In genomic region chr15:67396109-67396508, GRCh38 we compare ENCODE assay signal across 27 cellular contexts.
DNase-seq lines count a peak whose midpoint lies in the region; ATAC-seq, FAIRE-seq and TF ChIP-seq lines count a peak whose summit lies in the region.
"Had no signal": no experiment of that assay in that cellular context is flagged by ENCODE, and none has a peak within 500 bp of the region (broad histone marks: within the 10 kb centered on the region; RNA-seq: fewer than 3 reads in every experiment).

No MANE protein-coding gene starts in this region.

- H3K4me1 Mint-ChIP-seq in activated CD4-positive, alpha-beta T cell treated with anti-CD3 and anti-CD28 coated beads, Interleukin-2, amount 10 ng/mL, durations not matched to agents 24 days and 14 days: no peaks in the 10 kb centered on the region
- peaks cover 11% of the 10 kb centered on the region for H3K4me1 Mint-ChIP-seq in endodermal cell
- H3K4me1 Mint-ChIP-seq: activated naive CD8-positive, alpha-beta T cell treated with anti-CD3 and anti-CD28 coated beads, Interleukin-2, amount 50 U/mL, for 24 hours had no signal

- no peak for FAIRE-seq in K562 (lab: Jason Lieb, UNC)
- FAIRE-seq: keratinocyte had no signal

- peaks cover 0 to 19% (median 11%) of the 10 kb centered on the region in 10 experiments; a peak in 16 of 20 replicates for H3K4me1 ChIP-seq in BLaER1 treated with 17β-estradiol and CSF1 and Interleukin-3, amounts not matched to agents 10 nM and 100 nM
- H3K4me1 ChIP-seq in K562 (replicated peaks in 1 of 2; ENCODE audit: control insufficient read depth in 2 of 2, insufficient read depth in 2 of 2, low read length in 2 of 2) (peaks cover 0 to 23% of the 10 kb centered on the region in 2 experiments; a peak in 3 of 5 replicates), endodermal cell (ENCODE audit: control insufficient read depth, insufficient read depth, low read length) (no peaks in the 10 kb centered on the region)
- H3K4me1 ChIP-seq: body of pancreas, foreskin keratinocyte, lower lobe of right lung, prostate gland, SJCRH30 had no signal

- H3K36me3 Mint-ChIP-seq in activated CD4-positive, alpha-beta T cell treated with anti-CD3 and anti-CD28 coated beads, Interleukin-2, amount 10 ng/mL, durations not matched to agents 24 days and 14 days (ENCODE audit: low read depth): no peaks in the 10 kb centered on the region
- no peaks in the 10 kb centered on the region for H3K36me3 Mint-ChIP-seq in endodermal cell (ENCODE audit: low read depth)

- no peaks in the 10 kb centered on the region for H3K27me3 ChIP-seq in BLaER1 treated with 17β-estradiol and CSF1 and Interleukin-3, amounts not matched to agents 10 nM and 100 nM
- H3K27me3 ChIP-seq in HL-60 (ENCODE audit: insufficient read depth, poor library complexity, severe bottlenecking) (no peaks in the 10 kb centered on the region), K562 (ENCODE audit: control insufficient read depth in 2 of 2, insufficient read depth in 2 of 2, low read length in 2 of 2) (no peaks in the 10 kb centered on the region), endodermal cell (ENCODE audit: control insufficient read depth, insufficient read depth, low read length, poor library complexity, severe bottlenecking) (no peaks in the 10 kb centered on the region)
- H3K27me3 ChIP-seq: body of pancreas, foreskin keratinocyte, SJCRH30 had no signal

- peak overlapping the region in 8 of 11 experiments; percentile 4 to 85 (median 54); a peak in 15 of 22 replicates for H3K4me2 ChIP-seq in BLaER1 treated with 17β-estradiol and CSF1 and Interleukin-3, amounts not matched to agents 10 nM and 100 nM
- H3K4me2 ChIP-seq in K562 (ENCODE audit: insufficient read depth, low read length): peak overlapping the region; percentile 17; the same call in 1 of the 2 replicates
- H3K4me2 ChIP-seq: PC-9 had no signal

- no peaks in the 10 kb centered on the region for H4K20me1 ChIP-seq in BLaER1 treated with 17β-estradiol and CSF1 and Interleukin-3, amounts not matched to agents 10 nM and 100 nM
- no peaks in the 10 kb centered on the region for H4K20me1 ChIP-seq in K562 (replicated peaks; ENCODE audit: control insufficient read depth, insufficient read depth, low read length)

- ATAC-seq in K562 (no peak), GM18867 (IDR thresholded peaks at IDR 0.05; ENCODE audit: unreplicated experiment) (no peak)
- ATAC-seq: activated CD4-positive, CD25-positive, alpha-beta regulatory T cell treated with anti-CD3 and anti-CD28 coated beads, Interleukin-2, amount 50 U/mL, for 24 hours; activated CD8-positive, alpha-beta T cell treated with anti-CD3 and anti-CD28 coated beads for 36 hours; activated naive CD8-positive, alpha-beta T cell treated with anti-CD3 and anti-CD28 coated beads, Interleukin-2, amount 50 U/mL, for 24 hours; body of pancreas; foreskin keratinocyte; HCT116 had no signal

- no peak overlapping the region for H3K4me3 Mint-ChIP-seq in activated CD4-positive, alpha-beta T cell treated with anti-CD3 and anti-CD28 coated beads, Interleukin-2, amount 10 ng/mL, durations not matched to agents 24 days and 14 days
- no peak overlapping the region for H3K4me3 Mint-ChIP-seq in endodermal cell
- H3K4me3 Mint-ChIP-seq: activated CD8-positive, alpha-beta T cell treated with anti-CD3 and anti-CD28 coated beads for 36 hours; activated naive CD8-positive, alpha-beta T cell treated with anti-CD3 and anti-CD28 coated beads, Interleukin-2, amount 50 U/mL, for 24 hours; CD4-positive, alpha-beta T cell had no signal

- intact Hi-C loops in K562 (cut with micrococcal nuclease): no loop called here
- intact Hi-C loops in activated CD4-positive, alpha-beta T cell treated with anti-CD3 and anti-CD28 coated beads, Interleukin-2, amount 10 ng/mL, durations not matched to agents 24 days and 14 days (cut with micrococcal nuclease): no loop called here

- POLR2A ChIA-PET in K562 (lab: Yijun Ruan, JAX): interaction anchor here (0.6 to 2.2 kb wide), 3 partner anchors 10 to 28 kb away, joined by 3 to 11 read pairs (median 4); no protein-coding TSS in a partner anchor

- H3K9me3 Mint-ChIP-seq in activated CD4-positive, alpha-beta T cell treated with anti-CD3 and anti-CD28 coated beads, Interleukin-2, amount 10 ng/mL, durations not matched to agents 24 days and 14 days: no peaks in the 10 kb centered on the region
- H3K9me3 Mint-ChIP-seq in endodermal cell: no peaks in the 10 kb centered on the region
- H3K9me3 Mint-ChIP-seq: activated CD8-positive, alpha-beta T cell treated with anti-CD3 and anti-CD28 coated beads for 36 hours; activated naive CD8-positive, alpha-beta T cell treated with anti-CD3 and anti-CD28 coated beads, Interleukin-2, amount 50 U/mL, for 24 hours; CD4-positive, alpha-beta T cell had no signal

- no peak for TF ChIP-seq RAD21 in K562 (CRISPR knock-in tag; conservative IDR thresholded peaks at IDR 0.05 in 1 of 2, IDR thresholded peaks at IDR 0.05 in 1 of 2)

- no peak for TF ChIP-seq CTCF in HL-60 (IDR thresholded peaks at IDR 0.05; ENCODE audit: insufficient read depth, low read length)
- TF ChIP-seq CTCF in K562 (IDR thresholded peaks at IDR 0.05 in 2 of 3, conservative IDR thresholded peaks at IDR 0.05 in 1 of 3; ENCODE audit: insufficient read depth in 2 of 3, low read depth in 1 of 3, low read length in 3 of 3): no peak
- no peak for TF ChIP-seq CTCF in endodermal cell (conservative IDR thresholded peaks at IDR 0.05)

- peaks cover 17% of the 10 kb centered on the region for H3K27me3 Mint-ChIP-seq in activated CD4-positive, alpha-beta T cell treated with anti-CD3 and anti-CD28 coated beads, Interleukin-2, amount 10 ng/mL, durations not matched to agents 24 days and 14 days
- H3K27me3 Mint-ChIP-seq in endodermal cell (ENCODE audit: insufficient read depth): peaks cover 4% of the 10 kb centered on the region
- H3K27me3 Mint-ChIP-seq: activated CD8-positive, alpha-beta T cell treated with anti-CD3 and anti-CD28 coated beads for 36 hours had no signal

- CTCF ChIA-PET in K562 (lab: Yijun Ruan, JAX; ENCODE audit: low intra/inter-chr PET ratio): interaction anchor here (0.7 kb wide), 1 partner anchor 155 kb away, joined by 3 read pairs; no protein-coding TSS in a partner anchor

- H3K27ac Mint-ChIP-seq in activated CD4-positive, alpha-beta T cell treated with anti-CD3 and anti-CD28 coated beads, Interleukin-2, amount 10 ng/mL, durations not matched to agents 24 days and 14 days: no peak overlapping the region
- no peak overlapping the region for H3K27ac Mint-ChIP-seq in endodermal cell
- H3K27ac Mint-ChIP-seq: activated CD8-positive, alpha-beta T cell treated with anti-CD3 and anti-CD28 coated beads for 36 hours; activated naive CD8-positive, alpha-beta T cell treated with anti-CD3 and anti-CD28 coated beads, Interleukin-2, amount 50 U/mL, for 24 hours; CD4-positive, alpha-beta T cell had no signal

- WGBS in K562 (ENCODE audit: insufficient coverage, low coverage, missing lambda C conversion rate): 16% methylated on average over 5 of the region's 5 CpGs
- WGBS in endodermal cell (ENCODE audit: insufficient coverage in 1 of 2, insufficient read length in 1 of 2), 2 experiments: 83 to 86% methylated on average over 3 to 5 of the region's 5 CpGs

- DNase-seq in HL-60 (ENCODE audit: low read depth in 1 of 2, low spot score in 1 of 2) (peak; percentile 25), NOMO-1 treated with dmso at 0.1 percent for 144 hours (lab: John Stamatoyannopoulos, UW; ENCODE audit: unreplicated experiment) (peak; percentile 8), K562 (ENCODE audit: extremely low read depth in 1 of 4, low spot score in 3 of 4) (no peak), endodermal cell (no peak), NK-92 (lab: John Stamatoyannopoulos, UW; ENCODE audit: unreplicated experiment) (no peak)
- DNase-seq in activated CD4-positive, alpha-beta T cell treated with anti-CD3 and anti-CD28 coated beads, Interleukin-2, amount 10 ng/mL, durations not matched to agents 24 days and 14 days: no peak
- DNase-seq: activated CD8-positive, alpha-beta T cell treated with anti-CD3 and anti-CD28 coated beads for 36 hours; activated effector memory CD4-positive, alpha-beta T cell treated with anti-CD3 and anti-CD28 coated beads, Interleukin-2, amount 50 U/mL, for 16 hours; activated naive CD8-positive, alpha-beta T cell treated with anti-CD3 and anti-CD28 coated beads, Interleukin-2, amount 50 U/mL, for 24 hours; activated T-cell treated with anti-CD3 and anti-CD28 coated beads for 4 hours; body of pancreas; CD4-positive, alpha-beta T cell; DMS153; effector CD8-positive, alpha-beta T cell; lower lobe of right lung; NCI-H1105; NCI-H2107; NCI-H526 treated with DMSO at 0.1 percent for 48 hours; PC-9; SJCRH30 had no signal

- no peak for TF ChIP-seq EP300 in K562 (IDR thresholded peaks at IDR 0.05; ENCODE audit: low read length)

- H2AFZ ChIP-seq in K562 (ENCODE audit: low read depth, low read length): peak overlapping the region; percentile 49; the same call in 1 of the 2 replicates
- H2AFZ ChIP-seq: PC-9 had no signal

- no peaks in the 10 kb centered on the region for H3K9me3 ChIP-seq in BLaER1 treated with 17β-estradiol and CSF1 and Interleukin-3, amounts not matched to agents 10 nM and 100 nM (replicated peaks in 1 of 11)
- no peaks in the 10 kb centered on the region for H3K9me3 ChIP-seq in K562 (replicated peaks; ENCODE audit: control insufficient read depth, insufficient read depth, low read depth, low read length)
- no peaks in the 10 kb centered on the region for H3K9me3 ChIP-seq in endodermal cell (ENCODE audit: control insufficient read depth, low read length)
- H3K9me3 ChIP-seq: body of pancreas, lower lobe of right lung, prostate gland, SJCRH30 had no signal

- H3K4me3 ChIP-seq in BLaER1 treated with 17β-estradiol and CSF1 and Interleukin-3, amounts not matched to agents 10 nM and 100 nM: no peak overlapping the region
- H3K4me3 ChIP-seq in HL-60 (replicated peaks; ENCODE audit: insufficient read depth, low read length) (no peak overlapping the region), K562 (no peak overlapping the region), endodermal cell (ENCODE audit: low read length) (no peak overlapping the region)
- H3K4me3 ChIP-seq: body of pancreas, lower lobe of right lung, PC-9, prostate gland, SJCRH30 had no signal

- H3K79me2 ChIP-seq in K562 (ENCODE audit: control insufficient read depth, insufficient read depth, low read length): no peaks in the 10 kb centered on the region

- H3K27ac ChIP-seq in BLaER1 treated with 17β-estradiol and CSF1 and Interleukin-3, amounts not matched to agents 10 nM and 100 nM: no peak overlapping the region
- H3K27ac ChIP-seq in HL-60 (replicated peaks) (no peak overlapping the region), K562 (ENCODE audit: extremely low read depth, low read depth, low read length) (no peak overlapping the region), endodermal cell (ENCODE audit: low read depth, low read length) (no peak overlapping the region)
- H3K27ac ChIP-seq: body of pancreas, foreskin keratinocyte, lower lobe of right lung, PC-9, prostate gland, SJCRH30 had no signal

- H3K36me3 ChIP-seq in BLaER1 treated with 17β-estradiol and CSF1 and Interleukin-3, amounts not matched to agents 10 nM and 100 nM: no peaks in the 10 kb centered on the region
- no peaks in the 10 kb centered on the region for H3K36me3 ChIP-seq in K562 (ENCODE audit: control insufficient read depth, insufficient read depth, low read length)
- no peaks in the 10 kb centered on the region for H3K36me3 ChIP-seq in endodermal cell (ENCODE audit: control insufficient read depth, insufficient read depth, low read length)
- H3K36me3 ChIP-seq: lower lobe of right lung, prostate gland, SJCRH30 had no signal

- BruUV-seq in K562 (replicated peaks; lab: Mats Ljungman, UMichigan): no TSS peak

- H3K9me1 ChIP-seq in K562 (ENCODE audit: control insufficient read depth, insufficient read depth, low read length): no peaks in the 10 kb centered on the region

- no peak overlapping the region for H3K9ac ChIP-seq in BLaER1 treated with 17β-estradiol and CSF1 and Interleukin-3, amounts not matched to agents 10 nM and 100 nM
- H3K9ac ChIP-seq in K562 (ENCODE audit: insufficient read depth in 1 of 2, low read depth in 2 of 2, low read length in 2 of 2) (no peak overlapping the region), endodermal cell (ENCODE audit: extremely low read depth, low read length, poor library complexity, severe bottlenecking) (no peak overlapping the region)

- TF ChIP-seq POLR2A in K562 (conservative IDR thresholded peaks at IDR 0.05): no peak

- in situ Hi-C loops in K562 (cut with MboI): no loop called here

Comparison
In these comparisons a context has a peak if more than half of its experiments do, and no peak if none do; other contexts are left out.
1. DNase-seq: peak in HL-60 (2 of 2) and NOMO-1 treated with dmso at 0.1 percent for 144 hours (single experiment); none in K562 (0 of 4), activated CD4-positive, alpha-beta T cell treated with anti-CD3 and anti-CD28 coated beads, Interleukin-2, amount 10 ng/mL, durations not matched to agents 24 days and 14 days (single experiment), endodermal cell (single experiment) and NK-92 (single experiment).